ENCODE assay signal across 15 cellular contexts in the genomic region with DNA sequence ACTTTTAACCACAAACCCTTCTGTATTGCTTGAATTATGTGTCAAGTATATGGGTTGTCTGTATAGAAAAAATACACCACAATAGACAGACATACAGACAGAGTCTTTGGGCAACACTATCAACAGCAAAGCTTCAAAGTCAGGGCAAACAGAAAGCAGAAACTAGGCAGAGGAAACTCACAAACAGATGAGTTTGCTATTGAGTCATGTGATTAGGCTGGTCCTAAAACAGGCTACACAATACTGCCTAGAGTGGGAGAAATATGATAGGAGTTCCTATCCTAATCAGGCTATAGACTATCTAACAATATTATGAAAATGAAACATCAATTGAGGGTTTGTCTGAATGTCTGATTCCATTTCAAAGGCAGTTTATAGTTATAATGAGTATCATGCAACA.
A peak's percentile ranks its signal among the peaks of the same experiment; 100 is the strongest.
DNase-seq lines count a peak whose midpoint lies in the region; ATAC-seq, FAIRE-seq and TF ChIP-seq lines count a peak whose summit lies in the region.
"Had no signal": no experiment of that assay in that cellular context is flagged by ENCODE, and none has a peak within 500 bp of the region (broad histone marks: within the 10 kb centered on the region; RNA-seq: fewer than 3 reads in every experiment).

No MANE protein-coding gene starts in this region.

- H3K9me3 ChIP-seq in mucosa of descending colon: no peaks in the 10 kb centered on the region
- H3K9me3 ChIP-seq in gastrocnemius medialis: no peaks in the 10 kb centered on the region

- DNase-seq in OCI-M1 (lab: John Stamatoyannopoulos, UW) (peak; percentile 74), mucosa of descending colon (no peak), gastrocnemius medialis (no peak), D721Med (ENCODE audit: insufficient read length, low spot score) (no peak)
- DNase-seq: ACHN; CD4-positive, CD25-positive, alpha-beta regulatory T cell; DMS79 treated with DMSO at 0.1 percent for 48 hours; GF-D8; H7; NCI-H2171; SW 1271 had no signal

- no peaks in the 10 kb centered on the region for H3K27me3 ChIP-seq in gastrocnemius medialis

- H3K36me3 ChIP-seq in mucosa of descending colon (ENCODE audit: low read depth): no peaks in the 10 kb centered on the region
- H3K36me3 ChIP-seq in gastrocnemius medialis: no peaks in the 10 kb centered on the region

- in situ Hi-C loops in gastrocnemius medialis (cut with MboI; ENCODE audit: low sequenced_read_pairs in 4 of 4): no loop called here

- intact Hi-C loops in mucosa of descending colon (cut with DNase I, micrococcal nuclease) (no loop called here), gastrocnemius medialis (cut with DNase I; ENCODE audit: low total_unique reads) (no loop called here)

- no peak overlapping the region for H3K4me3 ChIP-seq in mucosa of descending colon
- H3K4me3 ChIP-seq in gastrocnemius medialis: no peak overlapping the region

- H3K27ac ChIP-seq in gastrocnemius medialis: no peak overlapping the region

- ATAC-seq in GM18861 (IDR thresholded peaks at IDR 0.05; ENCODE audit: unreplicated experiment) (peak; percentile 41), HG02610 (IDR thresholded peaks at IDR 0.05; ENCODE audit: unreplicated experiment) (peak; percentile 56), mucosa of descending colon (peak; percentile 33), HG03039 (IDR thresholded peaks at IDR 0.05; ENCODE audit: unreplicated experiment) (no peak), gastrocnemius medialis (no peak)

- H3K4me1 ChIP-seq in mucosa of descending colon (ENCODE audit: low read depth) (peaks cover 6% of the 10 kb centered on the region), gastrocnemius medialis (no peaks in the 10 kb centered on the region)

- no peak for TF ChIP-seq POLR2A in gastrocnemius medialis (IDR thresholded peaks at IDR 0.05)

- FAIRE-seq in D721Med (lab: Jason Lieb, UNC): no peak
- FAIRE-seq: HTR-8/SVneo had no signal

- TF ChIP-seq CTCF in mucosa of descending colon (IDR thresholded peaks at IDR 0.05): no peak
- TF ChIP-seq CTCF in gastrocnemius medialis (IDR thresholded peaks at IDR 0.05 in 4 of 5, conservative IDR thresholded peaks at IDR 0.05 in 1 of 5): no peak
- TF ChIP-seq CTCF in D721Med (IDR thresholded peaks at IDR 0.05; ENCODE audit: insufficient read depth, missing control alignments): no peak

Comparison
In these comparisons a context has a peak if more than half of its experiments do, and no peak if none do; other contexts are left out.
1. ATAC-seq: peak in GM18861 (single experiment), HG02610 (single experiment) and mucosa of descending colon (single experiment); none in HG03039 (single experiment) and gastrocnemius medialis (0 of 2).